Comparison of ENCODE assay signal across 10 cellular contexts in genomic region chr2:172082944-172083718, GRCh38. TPM values are rescaled to one million over a fixed set of nuclear protein-coding genes. Genes with fewer than 3 reads are reported as not detected.
A peak's percentile ranks its signal among the peaks of the same experiment; 100 is the strongest.
DNase-seq lines count a peak whose midpoint lies in the region; ATAC-seq and TF ChIP-seq lines count a peak whose summit lies in the region.
"Had no signal": no experiment of that assay in that cellular context is flagged by ENCODE, and none has a peak within 500 bp of the region (broad histone marks: within the 10 kb centered on the region; RNA-seq: fewer than 3 reads in every experiment).

No MANE protein-coding gene starts in this region.

- H3K27me3 ChIP-seq in CD4-positive, alpha-beta T cell (ENCODE audit: control insufficient read depth, insufficient read depth, low read length): peaks cover 100% of the 10 kb centered on the region
- H3K27me3 ChIP-seq in GM23338 (ENCODE audit: insufficient read depth) (peaks cover 100% of the 10 kb centered on the region), adipocyte (replicated peaks; ENCODE audit: control insufficient read depth, insufficient read depth, low read length) (peaks cover 69% of the 10 kb centered on the region)
- H3K27me3 ChIP-seq in naive thymus-derived CD4-positive, alpha-beta T cell (ENCODE audit: control insufficient read depth in 2 of 2, insufficient read depth in 2 of 2, low read length in 2 of 2): peaks cover 76 to 87% of the 10 kb centered on the region in 2 donors

- peaks cover 100% of the 10 kb centered on the region for H3K27me3 Mint-ChIP-seq in CD4-positive, alpha-beta T cell
- H3K27me3 Mint-ChIP-seq in GM23338 (ENCODE audit: insufficient read depth, low read depth, poor library complexity): peaks cover 100% of the 10 kb centered on the region
- H3K27me3 Mint-ChIP-seq in naive thymus-derived CD4-positive, alpha-beta T cell: peaks cover 76 to 97% (median 87%) of the 10 kb centered on the region in 5 donors

- H3K27ac ChIP-seq in CD4-positive, alpha-beta T cell (ENCODE audit: low read depth, low read length): no peak overlapping the region
- H3K27ac ChIP-seq in GM23338 (ENCODE audit: low read depth): no peak overlapping the region
- no peak overlapping the region for H3K27ac ChIP-seq in naive thymus-derived CD4-positive, alpha-beta T cell (ENCODE audit: low read depth, low read length)
- H3K27ac ChIP-seq: HL-60 had no signal

- H3K4me3 Mint-ChIP-seq in CD4-positive, alpha-beta T cell: peak overlapping the region; percentile 70
- peak overlapping the region; percentile 83; the same call in 2 of the 3 replicates for H3K4me3 Mint-ChIP-seq in GM23338
- peak overlapping the region in 9 of 10 donors; percentile 44 to 85 (median 56) for H3K4me3 Mint-ChIP-seq in naive thymus-derived CD4-positive, alpha-beta T cell

- H3F3A ChIP-seq in GM23338 (replicated peaks; ENCODE audit: low read depth): peaks cover 66% of the 10 kb centered on the region

- intact Hi-C loops in CD4-positive, alpha-beta T cell (cut with DNase I, micrococcal nuclease): no loop called here
- intact Hi-C loops in naive thymus-derived CD4-positive, alpha-beta T cell (cut with micrococcal nuclease): loop anchor here (5.0 to 10.0 kb wide), 2 partner anchors 141 to 1368 kb away; partner anchors contain the start of gene SP5 (in 1 of the 2)
- intact Hi-C loops in posterior vena cava (cut with DNase I): no loop called here

- H3K36me3 ChIP-seq in GM23338 (ENCODE audit: insufficient read depth) (no peaks in the 10 kb centered on the region), adipocyte (ENCODE audit: control insufficient read depth, insufficient read depth, low read length, severe bottlenecking) (no peaks in the 10 kb centered on the region)
- H3K36me3 ChIP-seq in naive thymus-derived CD4-positive, alpha-beta T cell (ENCODE audit: control insufficient read depth in 2 of 3, insufficient read depth in 3 of 3, low read length in 3 of 3): no peaks in the 10 kb centered on the region

- CTCF ChIA-PET in CD4-positive, alpha-beta T cell (lab: Charles Lee): interaction anchor here (1.0 to 1.3 kb wide), 3 partner anchors 12 to 23 kb away, joined by 3 to 5 read pairs (median 3); no protein-coding TSS in a partner anchor
- CTCF ChIA-PET in naive thymus-derived CD4-positive, alpha-beta T cell (lab: Charles Lee): interaction anchor here (0.6 to 1.1 kb wide), 5 partner anchors 9 to 192 kb away, joined by 3 to 5 read pairs (median 3); no protein-coding TSS in a partner anchor

- peaks cover 72% of the 10 kb centered on the region for H3K4me1 Mint-ChIP-seq in CD4-positive, alpha-beta T cell (ENCODE audit: low read depth)
- H3K4me1 Mint-ChIP-seq in GM23338: peaks cover 59% of the 10 kb centered on the region
- peaks cover 37 to 67% (median 50%) of the 10 kb centered on the region in 7 donors for H3K4me1 Mint-ChIP-seq in naive thymus-derived CD4-positive, alpha-beta T cell

- H3K4me1 ChIP-seq in GM23338 (ENCODE audit: insufficient read depth) (peaks cover 81% of the 10 kb centered on the region), adipocyte (ENCODE audit: control insufficient read depth, insufficient read depth, low read length) (peaks cover 11% of the 10 kb centered on the region)
- H3K4me1 ChIP-seq in naive thymus-derived CD4-positive, alpha-beta T cell (ENCODE audit: control insufficient read depth in 2 of 2, insufficient read depth in 2 of 2, low read length in 2 of 2): peaks cover 50 to 51% of the 10 kb centered on the region in 2 donors

- H4K20me1 ChIP-seq in GM23338 (replicated peaks; ENCODE audit: insufficient read depth): peaks cover 42% of the 10 kb centered on the region

- no peaks in the 10 kb centered on the region for H3K9me2 ChIP-seq in GM23338 (ENCODE audit: insufficient read depth)

- H3K79me2 ChIP-seq in GM23338 (replicated peaks; ENCODE audit: insufficient read depth): no peaks in the 10 kb centered on the region

- H3K9me3 Mint-ChIP-seq in CD4-positive, alpha-beta T cell: peaks cover 2% of the 10 kb centered on the region
- H3K9me3 Mint-ChIP-seq in GM23338: peaks cover 3% of the 10 kb centered on the region; the same call in 2 of the 3 replicates
- peaks cover 0 to 57% (median 7%) of the 10 kb centered on the region in 11 donors for H3K9me3 Mint-ChIP-seq in naive thymus-derived CD4-positive, alpha-beta T cell

- no peak for TF ChIP-seq CTCF in CD4-positive, alpha-beta T cell (IDR thresholded peaks at IDR 0.05)
- no peak for TF ChIP-seq CTCF in GM23338 (conservative IDR thresholded peaks at IDR 0.05; ENCODE audit: low read depth in 2 of 2)

- peaks cover 16% of the 10 kb centered on the region for H3K9me3 ChIP-seq in CD4-positive, alpha-beta T cell (ENCODE audit: control insufficient read depth, low read length)
- peaks cover 3% of the 10 kb centered on the region for H3K9me3 ChIP-seq in adipocyte (ENCODE audit: control insufficient read depth, low read length)
- H3K9me3 ChIP-seq in naive thymus-derived CD4-positive, alpha-beta T cell (ENCODE audit: control insufficient read depth in 2 of 3, low read length in 3 of 3): peaks cover 0 to 9% (median 0%) of the 10 kb centered on the region in 3 experiments

- H3K4me3 ChIP-seq in GM23338: peak overlapping the region; percentile 65
- H3K4me3 ChIP-seq in adipocyte (ENCODE audit: low read length): peak overlapping the region; percentile 27
- no peak overlapping the region for H3K4me3 ChIP-seq in naive thymus-derived CD4-positive, alpha-beta T cell (ENCODE audit: low read length)

- in situ Hi-C loops in KBM-7 (cut with MboI; ENCODE audit: low pct_unique_long_range_greater_than_20kb, low sequenced_read_pairs): no loop called here

- H3K9ac ChIP-seq in adipocyte (ENCODE audit: low read length): no peak overlapping the region

- peak overlapping the region; percentile 87 for H3K4me2 ChIP-seq in GM23338

- peak overlapping the region; percentile 78 for H3K27ac Mint-ChIP-seq in CD4-positive, alpha-beta T cell
- no peak overlapping the region for H3K27ac Mint-ChIP-seq in GM23338
- peak overlapping the region in 8 of 9 donors; percentile 29 to 86 (median 57) for H3K27ac Mint-ChIP-seq in naive thymus-derived CD4-positive, alpha-beta T cell

- H3K36me3 Mint-ChIP-seq in CD4-positive, alpha-beta T cell (ENCODE audit: low read depth): peaks cover 5% of the 10 kb centered on the region
- no peaks in the 10 kb centered on the region for H3K36me3 Mint-ChIP-seq in GM23338 (ENCODE audit: low read depth)
- H3K36me3 Mint-ChIP-seq in naive thymus-derived CD4-positive, alpha-beta T cell: peaks cover 0 to 17% (median 4%) of the 10 kb centered on the region in 5 donors

- no peak for ATAC-seq in CD4-positive, alpha-beta T cell (ENCODE audit: poor library complexity)
- ATAC-seq in GM23338: no peak
- ATAC-seq in naive thymus-derived CD4-positive, alpha-beta T cell: no peak

- H2AFZ ChIP-seq in GM23338: no peak overlapping the region

- no peak for DNase-seq in CD4-positive, alpha-beta T cell
- DNase-seq in GM23338 (ENCODE audit: low spot score): peak; percentile 70
- peak; percentile 22 for DNase-seq in adipocyte (ENCODE audit: low read depth)
- DNase-seq in naive thymus-derived CD4-positive, alpha-beta T cell: peak in 2 of 9 donors; percentile 12 to 22
- DNase-seq in KBM-7: no peak
- no peak for DNase-seq in stimulated activated CD4-positive, alpha-beta T cell treated with anti-CD3 and anti-CD28 coated beads, Interleukin-1b, Interleukin-23, amount 100 ng/mL, for 48 hours
- DNase-seq in NCI-H446 treated with DMSO at 0.1 percent for 48 hours (lab: John Stamatoyannopoulos, UW): no peak
- DNase-seq in posterior vena cava (ENCODE audit: low spot score): no peak

- POLR2A ChIA-PET in CD4-positive, alpha-beta T cell (lab: Charles Lee): interaction anchor here (0.6 to 3.5 kb wide), 8 partner anchors 9 to 396 kb away, joined by 3 to 23 read pairs (median 4); partner anchors contain the start of genes DLX2 and DYNC1I2
- POLR2A ChIA-PET in naive thymus-derived CD4-positive, alpha-beta T cell (lab: Charles Lee): interaction anchor here (0.7 to 3.7 kb wide), 6 partner anchors 9 to 125 kb away, joined by 3 to 21 read pairs (median 4); no protein-coding TSS in a partner anchor

TF ChIP-seq in GM23338, 12 proteins besides CTCF, POLR2A, EP300 and RAD21 (continues in another document):
- no peak for TF ChIP-seq NANOG (IDR thresholded peaks at IDR 0.05; ENCODE audit: borderline replicate concordance)
- peak; percentile 89 for TF ChIP-seq EZH2 (IDR thresholded peaks at IDR 0.05; ENCODE audit: low read depth, unreplicated experiment)
- TF ChIP-seq, protein P1, sequence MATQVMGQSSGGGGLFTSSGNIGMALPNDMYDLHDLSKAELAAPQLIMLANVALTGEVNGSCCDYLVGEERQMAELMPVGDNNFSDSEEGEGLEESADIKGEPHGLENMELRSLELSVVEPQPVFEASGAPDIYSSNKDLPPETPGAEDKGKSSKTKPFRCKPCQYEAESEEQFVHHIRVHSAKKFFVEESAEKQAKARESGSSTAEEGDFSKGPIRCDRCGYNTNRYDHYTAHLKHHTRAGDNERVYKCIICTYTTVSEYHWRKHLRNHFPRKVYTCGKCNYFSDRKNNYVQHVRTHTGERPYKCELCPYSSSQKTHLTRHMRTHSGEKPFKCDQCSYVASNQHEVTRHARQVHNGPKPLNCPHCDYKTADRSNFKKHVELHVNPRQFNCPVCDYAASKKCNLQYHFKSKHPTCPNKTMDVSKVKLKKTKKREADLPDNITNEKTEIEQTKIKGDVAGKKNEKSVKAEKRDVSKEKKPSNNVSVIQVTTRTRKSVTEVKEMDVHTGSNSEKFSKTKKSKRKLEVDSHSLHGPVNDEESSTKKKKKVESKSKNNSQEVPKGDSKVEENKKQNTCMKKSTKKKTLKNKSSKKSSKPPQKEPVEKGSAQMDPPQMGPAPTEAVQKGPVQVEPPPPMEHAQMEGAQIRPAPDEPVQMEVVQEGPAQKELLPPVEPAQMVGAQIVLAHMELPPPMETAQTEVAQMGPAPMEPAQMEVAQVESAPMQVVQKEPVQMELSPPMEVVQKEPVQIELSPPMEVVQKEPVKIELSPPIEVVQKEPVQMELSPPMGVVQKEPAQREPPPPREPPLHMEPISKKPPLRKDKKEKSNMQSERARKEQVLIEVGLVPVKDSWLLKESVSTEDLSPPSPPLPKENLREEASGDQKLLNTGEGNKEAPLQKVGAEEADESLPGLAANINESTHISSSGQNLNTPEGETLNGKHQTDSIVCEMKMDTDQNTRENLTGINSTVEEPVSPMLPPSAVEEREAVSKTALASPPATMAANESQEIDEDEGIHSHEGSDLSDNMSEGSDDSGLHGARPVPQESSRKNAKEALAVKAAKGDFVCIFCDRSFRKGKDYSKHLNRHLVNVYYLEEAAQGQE (IDR thresholded peaks at IDR 0.05; ENCODE audit: unreplicated experiment): no peak

RNA-seq across cellular contexts. Expression of gene DLX1, which starts 2.2 kb away (rescaled TPM):
- total RNA-seq in CD4-positive, alpha-beta T cell: not detected
- not detected in 2 replicates for total RNA-seq in GM23338 (2014; rRNA removed; shearing (Covaris generic))
- polyA plus RNA-seq in GM23338 (2016; fragmentation: Nextera tagmentation; extraction: Ambion mirVana): not detected in 2 replicates
- not detected for total RNA-seq in naive thymus-derived CD4-positive, alpha-beta T cell
- not detected for polyA plus RNA-seq in naive thymus-derived CD4-positive, alpha-beta T cell
- not detected for total RNA-seq in posterior vena cava

RNA-seq across cellular contexts. Expression of gene DLX2, which starts 19.6 kb away (rescaled TPM):
- total RNA-seq in CD4-positive, alpha-beta T cell: not detected
- 0.16 and 0.24 TPM in 2 replicates for total RNA-seq in GM23338 (2014; rRNA removed; shearing (Covaris generic))
- 0.08 and 0.19 TPM in 2 replicates for polyA plus RNA-seq in GM23338 (2016; fragmentation: Nextera tagmentation; extraction: Ambion mirVana)
- under 1 TPM in 2 of 5 experiments, not detected in 3; 0.16 to 0.34 TPM for total RNA-seq in naive thymus-derived CD4-positive, alpha-beta T cell
- not detected for polyA plus RNA-seq in naive thymus-derived CD4-positive, alpha-beta T cell
- not detected for total RNA-seq in posterior vena cava
- total RNA-seq: pulmonary artery endothelial cell had no signal

Comparison
In these comparisons a context has a peak if more than half of its experiments do, and no peak if none do; other contexts are left out.
1. DNase-seq: peak in GM23338 (single experiment) and adipocyte (single experiment); none in CD4-positive, alpha-beta T cell (0 of 10), KBM-7 (single experiment), stimulated activated CD4-positive, alpha-beta T cell treated with anti-CD3 and anti-CD28 coated beads, Interleukin-1b, Interleukin-23, amount 100 ng/mL, for 48 hours (single experiment), NCI-H446 treated with DMSO at 0.1 percent for 48 hours (single experiment) and posterior vena cava (single experiment).
2. intact Hi-C loops: an anchor here in naive thymus-derived CD4-positive, alpha-beta T cell (5.0 to 10.0 kb wide); none called in CD4-positive, alpha-beta T cell and posterior vena cava.
3. Peak in every context shown above with its lines, with median percentiles within 50 percentile points of each other: H3K4me3 Mint-ChIP-seq.